ENCODE assay signal across 8 cellular contexts in the genomic region with DNA sequence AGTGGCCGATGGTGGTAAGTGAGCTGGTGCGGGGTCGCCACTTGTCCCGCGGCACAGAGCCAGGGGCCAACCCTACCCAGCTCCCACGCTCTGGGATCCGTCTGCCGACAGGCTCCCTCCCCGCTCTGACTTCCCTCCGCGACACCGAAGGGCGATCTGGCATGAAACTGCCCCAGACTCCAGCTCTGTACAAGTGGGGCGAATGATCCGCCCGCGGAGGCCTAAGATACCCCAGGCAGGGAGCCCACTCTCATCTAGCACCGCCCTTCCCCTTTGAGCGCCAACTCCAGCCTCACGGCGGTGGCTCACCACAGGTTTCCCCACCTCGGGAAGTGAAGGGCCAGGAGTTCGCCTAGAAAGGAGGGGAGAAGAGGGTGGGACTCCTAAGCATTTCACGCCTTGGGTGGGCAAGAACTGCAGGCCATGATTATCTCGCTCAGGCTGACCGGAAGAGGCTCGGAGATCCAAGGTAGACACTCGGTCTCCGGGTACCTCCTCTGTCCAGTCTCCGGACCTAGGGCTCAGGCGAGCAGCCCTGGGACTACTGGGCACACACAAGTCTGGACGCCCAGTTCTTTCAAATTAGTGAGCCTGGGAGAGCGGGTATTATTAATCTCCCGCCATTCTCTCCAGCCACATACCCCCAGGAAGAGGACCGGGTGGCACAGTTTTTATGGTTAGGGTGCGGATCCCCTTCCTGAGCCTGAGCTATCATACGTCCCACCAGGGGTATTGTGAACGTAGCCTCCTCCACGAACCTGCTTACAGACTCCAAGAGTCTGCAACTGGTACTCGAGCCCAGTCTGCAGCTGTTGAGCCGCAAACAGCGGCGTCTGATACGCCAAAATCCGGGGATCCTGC. TPM values are rescaled to one million over a fixed set of nuclear protein-coding genes. Genes with fewer than 3 reads are reported as not detected.
DNase-seq lines count a peak whose midpoint lies in the region; ATAC-seq, FAIRE-seq and TF ChIP-seq lines count a peak whose summit lies in the region.

No MANE protein-coding gene starts in this region.

- no peak overlapping the region for H3K27ac Mint-ChIP-seq in HFFc6

- WGBS in GM12878 (ENCODE audit: insufficient coverage, insufficient replicate concordance, low lambda C conversion rate, missing lambda C conversion rate) = 9% methylated on average over 45 of the region's 45 CpGs

- no peaks in the 10 kb centered on the region for H3K9me3 Mint-ChIP-seq in HFFc6

- H3K36me3 Mint-ChIP-seq in HFFc6 (ENCODE audit: low read depth) = peaks cover 6% of the 10 kb centered on the region; the same call in 1 of the 2 replicates

- CTCF ChIA-PET in GM12878 (lab: Yijun Ruan, JAX) = interaction anchor here (0.9 to 9.5 kb wide), 18 partner anchors 9 to 126 kb away, joined by 3 to 106 read pairs (median 6); a partner anchor contains a TSS

- H3K9ac ChIP-seq in GM12878 (ENCODE audit: control insufficient read depth, insufficient read depth, low read length) = no peak overlapping the region

- H3K36me3 ChIP-seq in ACC112 (ENCODE audit: insufficient read depth, low read length) (no peaks in the 10 kb centered on the region), GM12878 (ENCODE audit: control insufficient read depth in 2 of 2, insufficient read depth in 2 of 2, low read length in 1 of 2) (no peaks in the 10 kb centered on the region), muscle layer of duodenum (ENCODE audit: control insufficient read depth in 1 of 2, insufficient read depth in 2 of 2, low read length in 2 of 2) (no peaks in the 10 kb centered on the region)

- TF ChIP-seq POLR2A in GM12878 (IDR thresholded peaks at IDR 0.05; ENCODE audit: low read depth, low read length) = no peak

- SMC1A ChIA-PET in GM12878 (lab: Charles Lee; ENCODE audit: uncharacterized antibody, unreplicated experiment) = interaction anchor here (1.0 to 2.5 kb wide), 7 partner anchors 9 to 126 kb away, joined by 3 to 13 read pairs (median 6); a partner anchor contains a TSS

- intact Hi-C loops in GM12878 (cut with micrococcal nuclease; ENCODE audit: unreplicated experiment) = loop anchor here (1.0 to 2.0 kb wide), 2 partner anchors 54 to 126 kb away; a partner anchor contains a TSS

- H3K79me2 ChIP-seq in ACC112 (ENCODE audit: control insufficient read depth, insufficient read depth, low read length, unreplicated experiment) = no peaks in the 10 kb centered on the region
- no peaks in the 10 kb centered on the region for H3K79me2 ChIP-seq in GM12878 (ENCODE audit: control insufficient read depth, insufficient read depth, low read length)

- RAD21 ChIA-PET in GM12878 (lab: Charles Lee; ENCODE audit: unreplicated experiment) = interaction anchor here (0.7 to 3.4 kb wide), 10 partner anchors 9 to 127 kb away, joined by 3 to 22 read pairs (median 6); a partner anchor contains a TSS

- no peak for TF ChIP-seq EP300 in GM12878 (IDR thresholded peaks at IDR 0.05; ENCODE audit: borderline replicate concordance in 1 of 2, control insufficient read depth in 1 of 2, low read depth in 2 of 2, low read length in 2 of 2)

- peak overlapping the region; percentile 58 for H3K4me3 Mint-ChIP-seq in HFFc6

- no peak for FAIRE-seq in GM12878 (lab: Jason Lieb, UNC)

- H3K9me3 ChIP-seq in GM12878 (replicated peaks; ENCODE audit: control insufficient read depth, insufficient read depth, low read length) (no peaks in the 10 kb centered on the region), muscle layer of duodenum (ENCODE audit: control insufficient read depth in 1 of 2, low read length in 2 of 2) (no peaks in the 10 kb centered on the region)

- H4K20me1 ChIP-seq in GM12878 (ENCODE audit: control insufficient read depth, insufficient read depth) = no peaks in the 10 kb centered on the region; the same call in 1 of the 2 replicates

- peak overlapping the region; percentile 36 for H3K4me2 ChIP-seq in GM12878 (ENCODE audit: control insufficient read depth, insufficient read depth)

- no peak for TF ChIP-seq CTCF in HFFc6 (IDR thresholded peaks at IDR 0.05)
- TF ChIP-seq CTCF in GM12878 (IDR thresholded peaks at IDR 0.05 in 2 of 3, conservative IDR thresholded peaks at IDR 0.05 in 1 of 3; ENCODE audit: control insufficient read depth in 2 of 3, extremely low read depth in 1 of 3, insufficient read depth in 1 of 3, low read depth in 3 of 3, low read length in 3 of 3) = no peak

- H3K4me1 ChIP-seq in ACC112 (ENCODE audit: control insufficient read depth, insufficient read depth, low read length, unreplicated experiment) = peaks cover 32% of the 10 kb centered on the region
- H3K4me1 ChIP-seq in GM12878 (ENCODE audit: control insufficient read depth, insufficient read depth, low read length) = peaks cover 34% of the 10 kb centered on the region
- peaks cover 8 to 41% of the 10 kb centered on the region in 2 donors for H3K4me1 ChIP-seq in muscle layer of duodenum (ENCODE audit: control insufficient read depth in 1 of 2, insufficient read depth in 2 of 2, low read length in 2 of 2)

- DNase-seq in HFFc6 (no peak), GM12878 (ENCODE audit: low read depth, low spot score) (no peak), HT-29 (ENCODE audit: low spot score) (no peak)

- H3K27ac ChIP-seq in ACC112 (ENCODE audit: low read depth, low read length) (no peak overlapping the region), GM12878 (ENCODE audit: control insufficient read depth, insufficient read depth) (no peak overlapping the region), muscle layer of duodenum (ENCODE audit: low read length) (no peak overlapping the region)

- no peak; the same call in 2 of the 3 replicates for ATAC-seq in GM12878
- no peak for ATAC-seq in GM21529 (IDR thresholded peaks at IDR 0.05; ENCODE audit: unreplicated experiment)
- no peak for ATAC-seq in GM21786 (IDR thresholded peaks at IDR 0.05; ENCODE audit: unreplicated experiment)
- ATAC-seq in GM21737 (IDR thresholded peaks at IDR 0.05; ENCODE audit: unreplicated experiment) = no peak

- H2AFZ ChIP-seq in ACC112 (ENCODE audit: low read length, unreplicated experiment) = no peak overlapping the region
- no peak overlapping the region; the same call in 1 of the 2 replicates for H2AFZ ChIP-seq in GM12878 (ENCODE audit: control insufficient read depth, low read depth, low read length)

- H3K27me3 Mint-ChIP-seq in HFFc6 (ENCODE audit: insufficient read depth) = peaks cover 64% of the 10 kb centered on the region

- H3K4me3 ChIP-seq in ACC112 (ENCODE audit: low read depth, low read length) (peak overlapping the region; percentile 53), GM12878 (peak overlapping the region; percentile 61; the same call in 1 of the 2 replicates), muscle layer of duodenum (ENCODE audit: low read depth in 1 of 2, low read length in 2 of 2) (peak overlapping the region; percentile 49 to 59)

- in situ Hi-C loops in GM12878 (cut with MboI) = no loop called here

- peaks cover 44% of the 10 kb centered on the region for H3K4me1 Mint-ChIP-seq in HFFc6 (ENCODE audit: low read depth)

- no peak for TF ChIP-seq RAD21 in GM12878 (IDR thresholded peaks at IDR 0.05; ENCODE audit: insufficient read depth, low read depth, low read length)

- POLR2A ChIA-PET in GM12878 (lab: Charles Lee) = interaction anchor here (1.5 to 1.8 kb wide), 2 partner anchors 11 to 21 kb away, joined by 5 to 12 read pairs; a partner anchor contains a TSS

- H3K27me3 ChIP-seq in ACC112 (ENCODE audit: insufficient read depth, low read length) (peaks cover 66% of the 10 kb centered on the region), GM12878 (replicated peaks in 1 of 2; ENCODE audit: control insufficient read depth in 2 of 2, insufficient read depth in 2 of 2, low read length in 1 of 2) (peaks cover 28 to 41% of the 10 kb centered on the region in 2 experiments), muscle layer of duodenum (ENCODE audit: low read depth, low read length) (peaks cover 66% of the 10 kb centered on the region)

- no TSS peak for BruUV-seq in GM12878 (replicated peaks; lab: Mats Ljungman, UMichigan)

RNA-seq across cellular contexts. Expression of a gene that starts 0.8 kb away (rescaled TPM):
- total RNA-seq in HFFc6 (2021; fragmentation: NEBNext Ultra II Directional; extraction: Animal tissue kit (Norgen Biotek cat#: 25700)) = not detected
- not detected in 2 replicates for total RNA-seq in GM12878 (2013; cell fraction: nucleolus; rRNA removed)
- total RNA-seq in GM12878 (2014; rRNA removed) = not detected in 2 replicates
- total RNA-seq in GM12878 (2014; rRNA removed; fragmentation: Illumina TruSeq; extraction: Trizol) = not detected in 2 replicates
- total RNA-seq in GM12878 (2021) = not detected in 2 replicates
- not detected for polyA plus RNA-seq in GM12878 (2011; ENCODE audit: low read depth)
- polyA plus RNA-seq in GM12878 (2011; rRNA removed) = not detected in 2 replicates
- 0.13 TPM in 1 of 2 replicates, not detected in the other for polyA plus RNA-seq in GM12878 (2011; cell fraction: cytosol; rRNA removed)
- polyA plus RNA-seq in GM12878 (2011; cell fraction: nucleus; rRNA removed) = 0.12 and 0.37 TPM in 2 replicates
- not detected in 2 replicates for polyA plus RNA-seq in GM12878 (2012)
- not detected in 2 replicates for polyA plus RNA-seq in GM12878 (2014; fragmentation: Illumina TruSeq; extraction: Trizol)
- not detected for polyA plus RNA-seq in GM12878 (2014; fragmentation: Nextera tagmentation; extraction: Ambion mirVana)
- polyA plus RNA-seq in GM12878 (2014; rRNA removed) = not detected in 2 replicates
- polyA plus RNA-seq in GM12878 (2016; fragmentation: Nextera tagmentation; extraction: Ambion mirVana) = not detected
- not detected in 2 replicates for polyA minus RNA-seq in GM12878 (2011; rRNA and poly(A)+ RNA removed)
- not detected in 2 replicates for polyA minus RNA-seq in GM12878 (2011; cell fraction: cytosol; rRNA and poly(A)+ RNA removed)
- polyA minus RNA-seq in GM12878 (2011; cell fraction: nucleus; rRNA and poly(A)+ RNA removed) = not detected in 2 replicates
- not detected in 2 replicates for total RNA-seq in HT-29 (2014; rRNA removed; shearing (Covaris generic))

RNA-seq across cellular contexts. Expression of a gene that starts 7.4 kb away (rescaled TPM):
- total RNA-seq in HFFc6 (2021; fragmentation: NEBNext Ultra II Directional; extraction: Animal tissue kit (Norgen Biotek cat#: 25700)) = 1 to 10 TPM in 4 of 6 experiments, under 1 TPM in 2; 0.87 to 1.7 (median 1.3) TPM
- 2.5 and 2.8 TPM in 2 replicates for total RNA-seq in GM12878 (2013; cell fraction: nucleolus; rRNA removed)
- 0.27 and 0.45 TPM in 2 replicates for total RNA-seq in GM12878 (2014; rRNA removed)
- total RNA-seq in GM12878 (2014; rRNA removed; fragmentation: Illumina TruSeq; extraction: Trizol) = 0.27 and 0.37 TPM in 2 replicates
- 0.61 and 0.95 TPM in 2 replicates for total RNA-seq in GM12878 (2021)
- not detected for polyA plus RNA-seq in GM12878 (2011; ENCODE audit: low read depth)
- polyA plus RNA-seq in GM12878 (2011; rRNA removed) = 1.1 and 1.5 TPM in 2 replicates
- polyA plus RNA-seq in GM12878 (2011; cell fraction: cytosol; rRNA removed) = 1.5 and 1.9 TPM in 2 replicates
- polyA plus RNA-seq in GM12878 (2011; cell fraction: nucleus; rRNA removed) = 3.3 and 5.2 TPM in 2 replicates
- polyA plus RNA-seq in GM12878 (2012) = 0.10 and 0.19 TPM in 2 replicates
- 0.16 and 0.22 TPM in 2 replicates for polyA plus RNA-seq in GM12878 (2014; fragmentation: Illumina TruSeq; extraction: Trizol)
- under 1 TPM; 0.09 to 0.10 TPM for polyA plus RNA-seq in GM12878 (2014; fragmentation: Nextera tagmentation; extraction: Ambion mirVana)
- 0.70 and 0.73 TPM in 2 replicates for polyA plus RNA-seq in GM12878 (2014; rRNA removed)
- polyA plus RNA-seq in GM12878 (2016; fragmentation: Nextera tagmentation; extraction: Ambion mirVana) = under 1 TPM; 0.21 to 0.46 TPM
- polyA minus RNA-seq in GM12878 (2011; rRNA and poly(A)+ RNA removed) = 0.66 and 0.98 TPM in 2 replicates
- polyA minus RNA-seq in GM12878 (2011; cell fraction: cytosol; rRNA and poly(A)+ RNA removed) = 1.3 TPM in 1 of 2 replicates, not detected in the other
- polyA minus RNA-seq in GM12878 (2011; cell fraction: nucleus; rRNA and poly(A)+ RNA removed) = 1.6 and 1.8 TPM in 2 replicates
- total RNA-seq in HT-29 (2014; rRNA removed; shearing (Covaris generic)) = 0.16 and 0.71 TPM in 2 replicates

RNA-seq across cellular contexts. Expression of a gene that starts 20.2 kb away (rescaled TPM):
- total RNA-seq in HFFc6 (2021; fragmentation: NEBNext Ultra II Directional; extraction: Animal tissue kit (Norgen Biotek cat#: 25700)) = under 1 TPM; 0.17 to 0.40 (median 0.23) TPM
- 3.6 and 4.6 TPM in 2 replicates for total RNA-seq in GM12878 (2013; cell fraction: nucleolus; rRNA removed)
- 9.6 and 11.4 TPM in 2 replicates for total RNA-seq in GM12878 (2014; rRNA removed)
- total RNA-seq in GM12878 (2014; rRNA removed; fragmentation: Illumina TruSeq; extraction: Trizol) = 5.1 and 5.5 TPM in 2 replicates
- total RNA-seq in GM12878 (2021) = 11.5 and 13.4 TPM in 2 replicates
- polyA plus RNA-seq in GM12878 (2011; ENCODE audit: low read depth) = 1.5 TPM
- polyA plus RNA-seq in GM12878 (2011; rRNA removed) = 1.5 and 2.0 TPM in 2 replicates
- polyA plus RNA-seq in GM12878 (2011; cell fraction: cytosol; rRNA removed) = 2.1 and 2.6 TPM in 2 replicates
- polyA plus RNA-seq in GM12878 (2011; cell fraction: nucleus; rRNA removed) = 4.1 and 5.1 TPM in 2 replicates
- 2.3 and 2.7 TPM in 2 replicates for polyA plus RNA-seq in GM12878 (2012)
- polyA plus RNA-seq in GM12878 (2014; fragmentation: Illumina TruSeq; extraction: Trizol) = 3.0 and 6.1 TPM in 2 replicates
- polyA plus RNA-seq in GM12878 (2014; fragmentation: Nextera tagmentation; extraction: Ambion mirVana) = under 1 TPM; 0.10 to 0.22 TPM
- 7.4 and 10.1 TPM in 2 replicates for polyA plus RNA-seq in GM12878 (2014; rRNA removed)
- 1 to 10 TPM in 1 of 2 experiments, under 1 TPM in 1; 0.70 to 1.0 TPM for polyA plus RNA-seq in GM12878 (2016; fragmentation: Nextera tagmentation; extraction: Ambion mirVana)
- 1.5 and 2.7 TPM in 2 replicates for polyA minus RNA-seq in GM12878 (2011; rRNA and poly(A)+ RNA removed)
- polyA minus RNA-seq in GM12878 (2011; cell fraction: cytosol; rRNA and poly(A)+ RNA removed) = 1.3 and 1.5 TPM in 2 replicates
- polyA minus RNA-seq in GM12878 (2011; cell fraction: nucleus; rRNA and poly(A)+ RNA removed) = 1.7 and 2.6 TPM in 2 replicates
- total RNA-seq in HT-29 (2014; rRNA removed; shearing (Covaris generic)) = 0.66 and 0.83 TPM in 2 replicates

RNA-seq across cellular contexts. Expression of a gene that starts 21.7 kb away (rescaled TPM):
- total RNA-seq in HFFc6 (2021; fragmentation: NEBNext Ultra II Directional; extraction: Animal tissue kit (Norgen Biotek cat#: 25700)) = 100 to 1,000 TPM; 186 to 213 (median 203) TPM
- total RNA-seq in GM12878 (2013; cell fraction: nucleolus; rRNA removed) = 43.5 and 44.5 TPM in 2 replicates
- 59.2 and 60.3 TPM in 2 replicates for total RNA-seq in GM12878 (2014; rRNA removed)
- 50.3 and 50.4 TPM in 2 replicates for total RNA-seq in GM12878 (2014; rRNA removed; fragmentation: Illumina TruSeq; extraction: Trizol)
- 163 and 169 TPM in 2 replicates for total RNA-seq in GM12878 (2021)
- 52.8 TPM for polyA plus RNA-seq in GM12878 (2011; ENCODE audit: low read depth)
- 222 and 263 TPM in 2 replicates for polyA plus RNA-seq in GM12878 (2011; rRNA removed)
- 280 and 304 TPM in 2 replicates for polyA plus RNA-seq in GM12878 (2011; cell fraction: cytosol; rRNA removed)
- polyA plus RNA-seq in GM12878 (2011; cell fraction: nucleus; rRNA removed) = 114 and 134 TPM in 2 replicates
- polyA plus RNA-seq in GM12878 (2012) = 81.3 and 83.4 TPM in 2 replicates
- 93.4 and 95.4 TPM in 2 replicates for polyA plus RNA-seq in GM12878 (2014; fragmentation: Illumina TruSeq; extraction: Trizol)
- 10 to 100 TPM in 1 of 2 experiments, 1 to 10 TPM in 1; 8.7 to 13.2 TPM for polyA plus RNA-seq in GM12878 (2014; fragmentation: Nextera tagmentation; extraction: Ambion mirVana)
- polyA plus RNA-seq in GM12878 (2014; rRNA removed) = 85.6 and 94.5 TPM in 2 replicates
- 10 to 100 TPM; 67.2 to 81.5 TPM for polyA plus RNA-seq in GM12878 (2016; fragmentation: Nextera tagmentation; extraction: Ambion mirVana)
- 138 and 178 TPM in 2 replicates for polyA minus RNA-seq in GM12878 (2011; rRNA and poly(A)+ RNA removed)
- polyA minus RNA-seq in GM12878 (2011; cell fraction: cytosol; rRNA and poly(A)+ RNA removed) = 35.9 and 43.8 TPM in 2 replicates
- polyA minus RNA-seq in GM12878 (2011; cell fraction: nucleus; rRNA and poly(A)+ RNA removed) = 16.8 and 38.7 TPM in 2 replicates
- 76.3 and 76.9 TPM in 2 replicates for total RNA-seq in HT-29 (2014; rRNA removed; shearing (Covaris generic))

RNA-seq across cellular contexts. Expression of a gene that starts 39.6 kb away (rescaled TPM):
- total RNA-seq in HFFc6 (2021; fragmentation: NEBNext Ultra II Directional; extraction: Animal tissue kit (Norgen Biotek cat#: 25700)) = 10 to 100 TPM; 79.0 to 92.0 (median 83.3) TPM
- 25.8 and 31.4 TPM in 2 replicates for total RNA-seq in GM12878 (2013; cell fraction: nucleolus; rRNA removed)
- total RNA-seq in GM12878 (2014; rRNA removed) (49.5 and 58.1 TPM in 2 replicates), GM12878 (2014; rRNA removed; fragmentation: Illumina TruSeq; extraction: Trizol) (62.6 and 62.8 TPM in 2 replicates), GM12878 (2021) (43.7 and 46.4 TPM in 2 replicates)
- polyA plus RNA-seq in GM12878 (2011; ENCODE audit: low read depth) = 46.6 TPM
- polyA plus RNA-seq in GM12878 (2011; rRNA removed) (91.6 and 102 TPM in 2 replicates), GM12878 (2014; fragmentation: Illumina TruSeq; extraction: Trizol) (80.9 and 102 TPM in 2 replicates), GM12878 (2014; fragmentation: Nextera tagmentation; extraction: Ambion mirVana) (10 to 100 TPM; 61.5 to 70.9 TPM), GM12878 (2014; rRNA removed) (38.3 and 44.5 TPM in 2 replicates), GM12878 (2016; fragmentation: Nextera tagmentation; extraction: Ambion mirVana) (10 to 100 TPM; 58.5 to 60.3 TPM)
- polyA plus RNA-seq in GM12878 (2011; cell fraction: cytosol; rRNA removed) = 68.6 and 71.3 TPM in 2 replicates
- polyA plus RNA-seq in GM12878 (2011; cell fraction: nucleus; rRNA removed) = 39.9 and 44.5 TPM in 2 replicates
- polyA plus RNA-seq in GM12878 (2012) = 35.3 and 41.2 TPM in 2 replicates
- polyA minus RNA-seq in GM12878 (2011; rRNA and poly(A)+ RNA removed) = 45.2 and 54.1 TPM in 2 replicates
- 14.2 and 23.2 TPM in 2 replicates for polyA minus RNA-seq in GM12878 (2011; cell fraction: cytosol; rRNA and poly(A)+ RNA removed)
- polyA minus RNA-seq in GM12878 (2011; cell fraction: nucleus; rRNA and poly(A)+ RNA removed) = 8.8 and 19.9 TPM in 2 replicates
- total RNA-seq in HT-29 (2014; rRNA removed; shearing (Covaris generic)) = 38.4 and 50.4 TPM in 2 replicates
